In the genomic region with DNA sequence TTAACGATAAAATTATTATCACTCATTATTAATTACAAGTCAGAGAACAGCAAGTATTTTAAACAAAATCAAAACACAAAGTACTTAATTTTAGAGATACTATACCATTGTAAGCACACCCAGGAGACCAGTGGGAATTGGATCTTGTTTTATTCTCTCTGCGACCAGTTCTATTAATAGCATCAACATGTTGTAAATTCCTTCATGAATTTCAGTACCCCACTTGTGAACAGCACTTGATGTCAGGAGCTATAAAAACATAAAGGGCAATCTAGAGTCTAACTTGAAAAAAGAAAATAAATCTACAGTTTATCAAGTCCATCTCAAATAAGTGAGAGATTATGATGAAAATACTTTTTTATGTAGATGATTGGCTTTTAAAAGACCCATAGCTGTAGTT, we compare ENCODE assay signal across 14 cellular contexts. TPM values are rescaled to one million over a fixed set of nuclear protein-coding genes. Genes with fewer than 3 reads are reported as not detected.
DNase-seq lines count a peak whose midpoint lies in the region; ATAC-seq and TF ChIP-seq lines count a peak whose summit lies in the region.
"Had no signal": no experiment of that assay in that cellular context is flagged by ENCODE, and none has a peak within 500 bp of the region (broad histone marks: within the 10 kb centered on the region; RNA-seq: fewer than 3 reads in every experiment).

No MANE protein-coding gene starts in this region.

- no peaks in the 10 kb centered on the region for H3F3A ChIP-seq in GM23338 (replicated peaks; ENCODE audit: low read depth)

- TF ChIP-seq CTCF in GM23338 (conservative IDR thresholded peaks at IDR 0.05; ENCODE audit: low read depth in 2 of 2): no peak
- TF ChIP-seq CTCF in astrocyte of the spinal cord (IDR thresholded peaks at IDR 0.05; ENCODE audit: low read depth, low read length): no peak
- no peak for TF ChIP-seq CTCF in brain microvascular endothelial cell (IDR thresholded peaks at IDR 0.05; ENCODE audit: low read depth, low read length, missing control alignments)

- H3K27ac Mint-ChIP-seq in GM23338 (no peak overlapping the region), naive B cell (peak overlapping the region in 4 of 6 donors; percentile 40 to 95 (median 62))

- peaks cover 4% of the 10 kb centered on the region for H3K27me3 Mint-ChIP-seq in GM23338 (ENCODE audit: insufficient read depth, low read depth, poor library complexity)
- H3K27me3 Mint-ChIP-seq in naive B cell: no peaks in the 10 kb centered on the region
- H3K27me3 Mint-ChIP-seq: CD8-positive, alpha-beta memory T cell had no signal

- no peak for ATAC-seq in GM23338
- ATAC-seq in naive B cell (ENCODE audit: low read depth in 2 of 2): no peak
- no peak for ATAC-seq in HG02973 (IDR thresholded peaks at IDR 0.05; ENCODE audit: unreplicated experiment)

- in situ Hi-C loops in astrocyte of the spinal cord (cut with HindIII; ENCODE audit: low sequenced_read_pairs): no loop called here
- in situ Hi-C loops in brain microvascular endothelial cell (cut with HindIII; ENCODE audit: low pct_ligation_motif_present, low sequenced_read_pairs): no loop called here

- H3K9me3 Mint-ChIP-seq in GM23338 (no peaks in the 10 kb centered on the region), naive B cell (no peaks in the 10 kb centered on the region)
- H3K9me3 Mint-ChIP-seq: CD8-positive, alpha-beta memory T cell had no signal

- H3K4me2 ChIP-seq in GM23338: no peak overlapping the region
- H3K4me2 ChIP-seq: BLaER1 had no signal

- H2AFZ ChIP-seq in GM23338: no peak overlapping the region

- H3K27me3 ChIP-seq in GM23338 (ENCODE audit: insufficient read depth): no peaks in the 10 kb centered on the region
- no peaks in the 10 kb centered on the region for H3K27me3 ChIP-seq in brain microvascular endothelial cell (replicated peaks)
- H3K27me3 ChIP-seq: BLaER1 had no signal

- H3K79me2 ChIP-seq in GM23338 (replicated peaks; ENCODE audit: insufficient read depth): no peaks in the 10 kb centered on the region

- no peaks in the 10 kb centered on the region for H4K20me1 ChIP-seq in GM23338 (replicated peaks; ENCODE audit: insufficient read depth)

- DNase-seq in DMS79 treated with DMSO at 0.1 percent for 48 hours (lab: John Stamatoyannopoulos, UW) (peak; percentile 8), DMS79 (lab: John Stamatoyannopoulos, UW) (no peak), GM23338 (ENCODE audit: low spot score) (peak; percentile 18), astrocyte of the spinal cord (ENCODE audit: low read depth, low spot score) (peak; percentile 10), naive B cell (no peak), hypothalamus (lab: John Stamatoyannopoulos, UW) (no peak), brain microvascular endothelial cell (no peak)
- DNase-seq: CD8-positive, alpha-beta memory T cell; NCI-H187 treated with DMSO at 0.1 percent for 48 hours; NCI-H510A; SIG-M5 had no signal

- H3K4me1 Mint-ChIP-seq in GM23338: peaks cover 36% of the 10 kb centered on the region
- H3K4me1 Mint-ChIP-seq in naive B cell: peaks cover 3 to 16% (median 11%) of the 10 kb centered on the region in 3 donors

- no peaks in the 10 kb centered on the region for H3K9me2 ChIP-seq in GM23338 (ENCODE audit: insufficient read depth)

- peaks cover 17% of the 10 kb centered on the region for H3K36me3 Mint-ChIP-seq in GM23338 (ENCODE audit: low read depth)
- H3K36me3 Mint-ChIP-seq in naive B cell: peaks cover 14 to 32% of the 10 kb centered on the region in 2 donors

- H3K4me3 Mint-ChIP-seq in GM23338: no peak overlapping the region
- H3K4me3 Mint-ChIP-seq in naive B cell: no peak overlapping the region
- H3K4me3 Mint-ChIP-seq: CD8-positive, alpha-beta memory T cell had no signal

- H3K27ac ChIP-seq in GM23338 (ENCODE audit: low read depth): no peak overlapping the region
- no peak overlapping the region for H3K27ac ChIP-seq in brain microvascular endothelial cell
- H3K27ac ChIP-seq: 22Rv1, BLaER1 had no signal

- H3K36me3 ChIP-seq in GM23338 (ENCODE audit: insufficient read depth) (no peaks in the 10 kb centered on the region; the same call in 1 of the 2 replicates), brain microvascular endothelial cell (replicated peaks) (peaks cover 4% of the 10 kb centered on the region)

- peaks cover 19% of the 10 kb centered on the region for H3K4me1 ChIP-seq in GM23338 (ENCODE audit: insufficient read depth)
- H3K4me1 ChIP-seq: BLaER1 had no signal

- H3K4me3 ChIP-seq in GM23338 (no peak overlapping the region), astrocyte of the spinal cord (ENCODE audit: low read depth, low read length) (no peak overlapping the region), brain microvascular endothelial cell (ENCODE audit: low read depth, low read length) (no peak overlapping the region)
- H3K4me3 ChIP-seq: BLaER1 had no signal

TF ChIP-seq in GM23338, 12 proteins besides CTCF, POLR2A, EP300 and RAD21:
- TF ChIP-seq STAT1 (IDR thresholded peaks at IDR 0.05; ENCODE audit: unreplicated experiment): no peak
- TF ChIP-seq, protein P1, sequence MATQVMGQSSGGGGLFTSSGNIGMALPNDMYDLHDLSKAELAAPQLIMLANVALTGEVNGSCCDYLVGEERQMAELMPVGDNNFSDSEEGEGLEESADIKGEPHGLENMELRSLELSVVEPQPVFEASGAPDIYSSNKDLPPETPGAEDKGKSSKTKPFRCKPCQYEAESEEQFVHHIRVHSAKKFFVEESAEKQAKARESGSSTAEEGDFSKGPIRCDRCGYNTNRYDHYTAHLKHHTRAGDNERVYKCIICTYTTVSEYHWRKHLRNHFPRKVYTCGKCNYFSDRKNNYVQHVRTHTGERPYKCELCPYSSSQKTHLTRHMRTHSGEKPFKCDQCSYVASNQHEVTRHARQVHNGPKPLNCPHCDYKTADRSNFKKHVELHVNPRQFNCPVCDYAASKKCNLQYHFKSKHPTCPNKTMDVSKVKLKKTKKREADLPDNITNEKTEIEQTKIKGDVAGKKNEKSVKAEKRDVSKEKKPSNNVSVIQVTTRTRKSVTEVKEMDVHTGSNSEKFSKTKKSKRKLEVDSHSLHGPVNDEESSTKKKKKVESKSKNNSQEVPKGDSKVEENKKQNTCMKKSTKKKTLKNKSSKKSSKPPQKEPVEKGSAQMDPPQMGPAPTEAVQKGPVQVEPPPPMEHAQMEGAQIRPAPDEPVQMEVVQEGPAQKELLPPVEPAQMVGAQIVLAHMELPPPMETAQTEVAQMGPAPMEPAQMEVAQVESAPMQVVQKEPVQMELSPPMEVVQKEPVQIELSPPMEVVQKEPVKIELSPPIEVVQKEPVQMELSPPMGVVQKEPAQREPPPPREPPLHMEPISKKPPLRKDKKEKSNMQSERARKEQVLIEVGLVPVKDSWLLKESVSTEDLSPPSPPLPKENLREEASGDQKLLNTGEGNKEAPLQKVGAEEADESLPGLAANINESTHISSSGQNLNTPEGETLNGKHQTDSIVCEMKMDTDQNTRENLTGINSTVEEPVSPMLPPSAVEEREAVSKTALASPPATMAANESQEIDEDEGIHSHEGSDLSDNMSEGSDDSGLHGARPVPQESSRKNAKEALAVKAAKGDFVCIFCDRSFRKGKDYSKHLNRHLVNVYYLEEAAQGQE (IDR thresholded peaks at IDR 0.05; ENCODE audit: unreplicated experiment): peak; percentile 29

RNA-seq across cellular contexts. Expression of a gene that starts 42.9 kb away (rescaled TPM):
- total RNA-seq in GM23338 (2014; rRNA removed; shearing (Covaris generic)): 32.6 and 36.2 TPM in 2 replicates
- polyA plus RNA-seq in GM23338 (2016; fragmentation: Nextera tagmentation; extraction: Ambion mirVana): 11.9 and 12.1 TPM in 2 replicates
- polyA plus RNA-seq in naive B cell (ENCODE audit: low read depth in 6 of 6): 10 to 100 TPM in 1 of 6 donors, 1 to 10 TPM in 5; 4.6 to 15.2 (median 8.5) TPM

Comparison
In these comparisons a context has a peak if more than half of its experiments do, and no peak if none do; other contexts are left out.
1. DNase-seq: peak in DMS79 treated with DMSO at 0.1 percent for 48 hours (single experiment), GM23338 (single experiment) and astrocyte of the spinal cord (single experiment); none in DMS79 (single experiment), naive B cell (single experiment), hypothalamus (0 of 51) and brain microvascular endothelial cell (single experiment).